ENCODE assay signal across 23 cellular contexts in genomic region chr14:67004521-67004920, GRCh38.
"Had no signal": no experiment of that assay in that cellular context is flagged by ENCODE, and none has a peak within 500 bp of the region (broad histone marks: within the 10 kb centered on the region; RNA-seq: fewer than 3 reads in every experiment).

No MANE protein-coding gene starts in this region.

- H3K27ac ChIP-seq: breast epithelium, esophagus muscularis mucosa, gastrocnemius medialis, left ventricle myocardium inferior, neural progenitor cell, right atrium auricular region, tibial nerve had no signal

- H3K36me3 ChIP-seq: breast epithelium, esophagus muscularis mucosa, gastrocnemius medialis, neural progenitor cell, right atrium auricular region had no signal

- H3K4me1 ChIP-seq: breast epithelium, esophagus muscularis mucosa, gastrocnemius medialis, left ventricle myocardium inferior, neural progenitor cell, right atrium auricular region, tibial nerve had no signal

- H3K4me2 ChIP-seq: neural progenitor cell, smooth muscle cell had no signal

- H3K9ac ChIP-seq: neural progenitor cell had no signal

- H2AFZ ChIP-seq: neural progenitor cell had no signal

- H3K9me3 ChIP-seq: breast epithelium, esophagus muscularis mucosa, gastrocnemius medialis, left ventricle myocardium inferior, right atrium auricular region, tibial nerve had no signal

- ATAC-seq: activated CD8-positive, alpha-beta T cell treated with anti-CD3 and anti-CD28 coated beads for 36 hours; activated naive CD8-positive, alpha-beta T cell treated with anti-CD3 and anti-CD28 coated beads, Interleukin-2, amount 50 U/mL, for 24 hours; activated T-cell treated with anti-CD3 and anti-CD28 coated beads, Interleukin-2, amount 50 U/mL, for 4 hours; gastrocnemius medialis; natural killer cell; stimulated activated naive B cell treated with anti-CD40 and anti-IgM and Interleukin-4, amounts not matched to agents 10 μg/mL and 1 μg/mL and 100 μg/mL, for 72 hours had no signal

- DNase-seq: activated B cell treated with CpG ODN at 0.5 μM for 24 hours; activated CD4-positive, alpha-beta T cell treated with anti-CD3 and anti-CD28 coated beads, Interleukin-2, amount 50 U/mL, for 1 hour; activated CD8-positive, alpha-beta T cell treated with anti-CD3 and anti-CD28 coated beads for 36 hours; activated naive CD8-positive, alpha-beta T cell treated with anti-CD3 and anti-CD28 coated beads, Interleukin-2, amount 50 U/mL, for 24 hours; activated T-cell treated with anti-CD3 and anti-CD28 coated beads, Interleukin-2, amount 50 U/mL, for 4 hours; amygdala; central memory CD4-positive, alpha-beta T cell; gastrocnemius medialis; glutamatergic neuron; islet precursor cell; left ventricle myocardium inferior; mesendoderm; natural killer cell; occipital lobe; stimulated activated CD4-positive, alpha-beta T cell treated with anti-CD3 and anti-CD28 coated beads, Interleukin-1b, Interleukin-23, amount 100 ng/mL, for 48 hours; stimulated activated naive B cell treated with anti-CD40 and anti-IgM and Interleukin-4, amounts not matched to agents 10 μg/mL and 1 μg/mL and 100 μg/mL, for 72 hours had no signal

- H3K27me3 ChIP-seq: breast epithelium, esophagus muscularis mucosa, gastrocnemius medialis, neural progenitor cell, right atrium auricular region, tibial nerve had no signal

- H3K4me3 ChIP-seq: breast epithelium, esophagus muscularis mucosa, gastrocnemius medialis, left ventricle myocardium inferior, lung, neural progenitor cell, right atrium auricular region, smooth muscle cell, tibial nerve had no signal
